Comparison of ENCODE assay signal across 8 cellular contexts in genomic region chr7:98617051-98617959, GRCh38. TPM values are rescaled to one million over a fixed set of nuclear protein-coding genes. Genes with fewer than 3 reads are reported as not detected.
DNase-seq lines count a peak whose midpoint lies in the region; ATAC-seq and TF ChIP-seq lines count a peak whose summit lies in the region.

Gene NPTX2, plus strand, starts transcription at chr7:98617285. Its CDS starts 177 bp downstream, at chr7:98617462.

- H3K4me1 Mint-ChIP-seq in activated T-cell treated with anti-CD3 and anti-CD28 coated beads, Interleukin-2, amount 50 U/mL, for 72 hours (ENCODE audit: low read depth), result peaks cover 14% of the 10 kb centered on the region
- H3K4me1 Mint-ChIP-seq in activated T-cell treated with anti-CD3 and anti-CD28 coated beads, Interleukin-2, amount 50 U/mL, for 24 hours (ENCODE audit: low read depth), result peaks cover 11% of the 10 kb centered on the region
- peaks cover 18% of the 10 kb centered on the region for H3K4me1 Mint-ChIP-seq in WTC11

- H2AFZ ChIP-seq in Karpas-422 (ENCODE audit: low read length), result no peak within 1 kb of the TSS

- CTCF ChIA-PET in WTC11 (lab: Charles Lee), result interaction anchor here (0.6 to 3.5 kb wide), 21 partner anchors 12 to 293 kb away, joined by 3 to 13 read pairs (median 4); no protein-coding TSS in a partner anchor

- H3K27ac ChIP-seq in Karpas-422 (ENCODE audit: low read length), result no peak within 1 kb of the TSS

- H3K27me3 ChIP-seq in skeletal muscle satellite cell (ENCODE audit: control insufficient read depth, insufficient read depth, low read length) (peaks cover 12% of the 10 kb centered on the region), Karpas-422 (ENCODE audit: low read length) (no peaks in the 10 kb centered on the region)

- H3K27me3 Mint-ChIP-seq in activated T-cell treated with anti-CD3 and anti-CD28 coated beads, Interleukin-2, amount 50 U/mL, for 72 hours (ENCODE audit: low read depth), result peaks cover 45% of the 10 kb centered on the region
- H3K27me3 Mint-ChIP-seq in activated T-cell treated with anti-CD3 and anti-CD28 coated beads, Interleukin-2, amount 50 U/mL, for 24 hours, result peaks cover 75% of the 10 kb centered on the region
- peaks cover 75% of the 10 kb centered on the region for H3K27me3 Mint-ChIP-seq in WTC11 (ENCODE audit: low read depth)

- peak within 1 kb of the TSS in 1 of 2 donors; percentile 51 for H3K4me3 Mint-ChIP-seq in activated T-cell treated with anti-CD3 and anti-CD28 coated beads, Interleukin-2, amount 50 U/mL, for 72 hours
- no peak within 1 kb of the TSS for H3K4me3 Mint-ChIP-seq in activated T-cell treated with anti-CD3 and anti-CD28 coated beads, Interleukin-2, amount 50 U/mL, for 24 hours
- H3K4me3 Mint-ChIP-seq in WTC11, result peak within 1 kb of the TSS; percentile 80

- peaks cover 0 to 1% of the 10 kb centered on the region in 2 donors for H3K36me3 Mint-ChIP-seq in activated T-cell treated with anti-CD3 and anti-CD28 coated beads, Interleukin-2, amount 50 U/mL, for 72 hours (ENCODE audit: insufficient read depth in 2 of 2)
- H3K36me3 Mint-ChIP-seq in activated T-cell treated with anti-CD3 and anti-CD28 coated beads, Interleukin-2, amount 50 U/mL, for 24 hours (ENCODE audit: low read depth), result no peaks in the 10 kb centered on the region
- peaks cover 5% of the 10 kb centered on the region; the same call in 1 of the 2 replicates for H3K36me3 Mint-ChIP-seq in WTC11

- no peak for TF ChIP-seq CTCF in WTC11 (IDR thresholded peaks at IDR 0.05)

- ATAC-seq in activated T-cell treated with anti-CD3 and anti-CD28 coated beads, Interleukin-2, amount 50 U/mL, for 72 hours (replicated peaks in 1 of 2), result peak; percentile 53 to 69
- peak; percentile 82 for ATAC-seq in WTC11
- ATAC-seq in HG02840 (IDR thresholded peaks at IDR 0.05; ENCODE audit: low FRiP score, unreplicated experiment), result no peak

- H3K9me2 ChIP-seq in Karpas-422 (replicated peaks; ENCODE audit: insufficient read depth, low read length), result no peaks in the 10 kb centered on the region

- H3K4me2 ChIP-seq in skeletal muscle satellite cell (ENCODE audit: low read length) (peak within 1 kb of the TSS; percentile 80), Karpas-422 (ENCODE audit: low read depth, low read length, poor library complexity, severe bottlenecking) (no peak within 1 kb of the TSS)

- no peak within 1 kb of the TSS for H3K27ac Mint-ChIP-seq in activated T-cell treated with anti-CD3 and anti-CD28 coated beads, Interleukin-2, amount 50 U/mL, for 72 hours
- H3K27ac Mint-ChIP-seq in activated T-cell treated with anti-CD3 and anti-CD28 coated beads, Interleukin-2, amount 50 U/mL, for 24 hours, result no peak within 1 kb of the TSS
- H3K27ac Mint-ChIP-seq in WTC11, result no peak within 1 kb of the TSS

- POLR2A ChIA-PET in WTC11 (lab: Charles Lee), result interaction anchor here (0.6 to 1.7 kb wide), 9 partner anchors 12 to 261 kb away, joined by 3 to 8 read pairs (median 3); partner anchors contain the start of gene TRRAP

- H3K9ac ChIP-seq in skeletal muscle satellite cell (ENCODE audit: low read depth, low read length) (peak within 1 kb of the TSS; percentile 86), Karpas-422 (ENCODE audit: low read length) (no peak within 1 kb of the TSS)

- H4K20me1 ChIP-seq in Karpas-422 (ENCODE audit: insufficient read depth, low read depth, low read length), result no peaks in the 10 kb centered on the region; the same call in 1 of the 2 replicates

- peak; percentile 24 to 35 for DNase-seq in activated T-cell treated with anti-CD3 and anti-CD28 coated beads, Interleukin-2, amount 50 U/mL, for 72 hours
- no peak for DNase-seq in activated T-cell treated with anti-CD3 and anti-CD28 coated beads, Interleukin-2, amount 50 U/mL, for 24 hours
- DNase-seq in WTC11 (ENCODE audit: low spot score) (peak; percentile 83), hippocampal formation (lab: John Stamatoyannopoulos, UW) (peak; percentile 63 to 68), Karpas-422 (no peak), NOMO-1 treated with dmso at 0.1 percent for 144 hours (lab: John Stamatoyannopoulos, UW; ENCODE audit: unreplicated experiment) (no peak)

- no peaks in the 10 kb centered on the region for H3K9me3 ChIP-seq in skeletal muscle satellite cell (replicated peaks; ENCODE audit: low read length)
- no peaks in the 10 kb centered on the region for H3K9me3 ChIP-seq in Karpas-422 (ENCODE audit: low read length)

- H3K36me3 ChIP-seq in skeletal muscle satellite cell (ENCODE audit: insufficient read depth, low read length), result peaks cover 21% of the 10 kb centered on the region
- H3K36me3 ChIP-seq in Karpas-422 (ENCODE audit: insufficient read depth, low read length), result no peaks in the 10 kb centered on the region

- peaks cover 19% of the 10 kb centered on the region for H3K4me1 ChIP-seq in skeletal muscle satellite cell (ENCODE audit: control insufficient read depth, insufficient read depth, low read length)
- peaks cover 9% of the 10 kb centered on the region for H3K4me1 ChIP-seq in Karpas-422 (ENCODE audit: low read length)

- H3K4me3 ChIP-seq in skeletal muscle satellite cell (ENCODE audit: low read length) (peak within 1 kb of the TSS; percentile 85), Karpas-422 (ENCODE audit: low read length) (no peak within 1 kb of the TSS)

- H3K79me2 ChIP-seq in Karpas-422 (ENCODE audit: low read length), result no peaks in the 10 kb centered on the region

- H3K9me3 Mint-ChIP-seq in activated T-cell treated with anti-CD3 and anti-CD28 coated beads, Interleukin-2, amount 50 U/mL, for 72 hours, result peaks cover 0 to 2% of the 10 kb centered on the region in 2 donors
- H3K9me3 Mint-ChIP-seq in activated T-cell treated with anti-CD3 and anti-CD28 coated beads, Interleukin-2, amount 50 U/mL, for 24 hours, result peaks cover 2% of the 10 kb centered on the region
- H3K9me3 Mint-ChIP-seq in WTC11, result no peaks in the 10 kb centered on the region

TF ChIP-seq in WTC11, 78 proteins besides CTCF, POLR2A, EP300 and RAD21 (continues in another document):
- TF ChIP-seq ELF4 (CRISPR knock-in tag; IDR thresholded peaks at IDR 0.05; ENCODE audit: low read depth) (no peak), IRF2 (CRISPR knock-in tag; IDR thresholded peaks at IDR 0.05; ENCODE audit: borderline replicate concordance, low read depth) (no peak), MYBL2 (CRISPR knock-in tag; IDR thresholded peaks at IDR 0.05) (no peak), ATF1 (CRISPR knock-in tag; IDR thresholded peaks at IDR 0.05) (no peak; the same call in 1 of the 2 replicates), PRRX2 (CRISPR knock-in tag; IDR thresholded peaks at IDR 0.05) (no peak), IRF1 (CRISPR knock-in tag; IDR thresholded peaks at IDR 0.05) (no peak), NR3C1 (CRISPR knock-in tag; conservative IDR thresholded peaks at IDR 0.05; ENCODE audit: low read depth) (0 out of 2 replicates have a peak, but pooled peaks have one; percentile 33)
- TF ChIP-seq, protein P1, sequence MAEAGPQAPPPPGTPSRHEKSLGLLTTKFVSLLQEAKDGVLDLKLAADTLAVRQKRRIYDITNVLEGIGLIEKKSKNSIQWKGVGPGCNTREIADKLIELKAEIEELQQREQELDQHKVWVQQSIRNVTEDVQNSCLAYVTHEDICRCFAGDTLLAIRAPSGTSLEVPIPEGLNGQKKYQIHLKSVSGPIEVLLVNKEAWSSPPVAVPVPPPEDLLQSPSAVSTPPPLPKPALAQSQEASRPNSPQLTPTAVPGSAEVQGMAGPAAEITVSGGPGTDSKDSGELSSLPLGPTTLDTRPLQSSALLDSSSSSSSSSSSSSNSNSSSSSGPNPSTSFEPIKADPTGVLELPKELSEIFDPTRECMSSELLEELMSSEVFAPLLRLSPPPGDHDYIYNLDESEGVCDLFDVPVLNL (CRISPR knock-in tag; IDR thresholded peaks at IDR 0.05; ENCODE audit: borderline replicate concordance, low read depth), result no peak; the same call in 1 of the 2 replicates
- TF ChIP-seq, protein P2, sequence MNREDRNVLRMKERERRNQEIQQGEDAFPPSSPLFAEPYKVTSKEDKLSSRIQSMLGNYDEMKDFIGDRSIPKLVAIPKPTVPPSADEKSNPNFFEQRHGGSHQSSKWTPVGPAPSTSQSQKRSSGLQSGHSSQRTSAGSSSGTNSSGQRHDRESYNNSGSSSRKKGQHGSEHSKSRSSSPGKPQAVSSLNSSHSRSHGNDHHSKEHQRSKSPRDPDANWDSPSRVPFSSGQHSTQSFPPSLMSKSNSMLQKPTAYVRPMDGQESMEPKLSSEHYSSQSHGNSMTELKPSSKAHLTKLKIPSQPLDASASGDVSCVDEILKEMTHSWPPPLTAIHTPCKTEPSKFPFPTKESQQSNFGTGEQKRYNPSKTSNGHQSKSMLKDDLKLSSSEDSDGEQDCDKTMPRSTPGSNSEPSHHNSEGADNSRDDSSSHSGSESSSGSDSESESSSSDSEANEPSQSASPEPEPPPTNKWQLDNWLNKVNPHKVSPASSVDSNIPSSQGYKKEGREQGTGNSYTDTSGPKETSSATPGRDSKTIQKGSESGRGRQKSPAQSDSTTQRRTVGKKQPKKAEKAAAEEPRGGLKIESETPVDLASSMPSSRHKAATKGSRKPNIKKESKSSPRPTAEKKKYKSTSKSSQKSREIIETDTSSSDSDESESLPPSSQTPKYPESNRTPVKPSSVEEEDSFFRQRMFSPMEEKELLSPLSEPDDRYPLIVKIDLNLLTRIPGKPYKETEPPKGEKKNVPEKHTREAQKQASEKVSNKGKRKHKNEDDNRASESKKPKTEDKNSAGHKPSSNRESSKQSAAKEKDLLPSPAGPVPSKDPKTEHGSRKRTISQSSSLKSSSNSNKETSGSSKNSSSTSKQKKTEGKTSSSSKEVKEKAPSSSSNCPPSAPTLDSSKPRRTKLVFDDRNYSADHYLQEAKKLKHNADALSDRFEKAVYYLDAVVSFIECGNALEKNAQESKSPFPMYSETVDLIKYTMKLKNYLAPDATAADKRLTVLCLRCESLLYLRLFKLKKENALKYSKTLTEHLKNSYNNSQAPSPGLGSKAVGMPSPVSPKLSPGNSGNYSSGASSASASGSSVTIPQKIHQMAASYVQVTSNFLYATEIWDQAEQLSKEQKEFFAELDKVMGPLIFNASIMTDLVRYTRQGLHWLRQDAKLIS (CRISPR knock-in tag; IDR thresholded peaks at IDR 0.05; ENCODE audit: borderline replicate concordance), result no peak

RNA-seq across cellular contexts. Expression of gene NPTX2, which starts in this region (rescaled TPM):
- under 1 TPM in 1 of 2 donors, not detected in 1; 0.09 TPM for total RNA-seq in activated T-cell treated with anti-CD3 and anti-CD28 coated beads, Interleukin-2, amount 50 U/mL, for 72 hours
- 10.9 to 17.0 TPM (median 15.9 TPM) in 3 replicates for total RNA-seq in WTC11 (2021)
- 18.0 and 21.0 TPM in 2 replicates for total RNA-seq in skeletal muscle satellite cell (2012; rRNA removed)
- total RNA-seq in Karpas-422 (2014; rRNA removed; shearing (Covaris generic); ENCODE audit: low replicate concordance), result not detected in 2 replicates

Comparison
In these comparisons a context has a peak if more than half of its experiments do, and no peak if none do; other contexts are left out.
1. RNA of gene NPTX2 (total RNA-seq): 10.9 to 17.0 TPM in WTC11; 0.09 TPM in activated T-cell treated with anti-CD3 and anti-CD28 coated beads, Interleukin-2, amount 50 U/mL, for 72 hours and not detected in Karpas-422; every median in the first group is over 10 times any median in the second.
2. Peak in DNase-seq and ATAC-seq in activated T-cell treated with anti-CD3 and anti-CD28 coated beads, Interleukin-2, amount 50 U/mL, for 72 hours; RNA of the gene not detected or under 1 TPM.
3. DNase-seq: peak in WTC11 (single experiment) and hippocampal formation (2 of 2); none in activated T-cell treated with anti-CD3 and anti-CD28 coated beads, Interleukin-2, amount 50 U/mL, for 24 hours (single experiment), Karpas-422 (single experiment) and NOMO-1 treated with dmso at 0.1 percent for 144 hours (single experiment).